Comparison of ENCODE assay signal across 23 cellular contexts in genomic region chr6:75711173-75711572, GRCh38. TPM values are rescaled to one million over a fixed set of nuclear protein-coding genes. Genes with fewer than 3 reads are reported as not detected.
DNase-seq lines count a peak whose midpoint lies in the region; ATAC-seq, FAIRE-seq and TF ChIP-seq lines count a peak whose summit lies in the region.
"Had no signal": no experiment of that assay in that cellular context is flagged by ENCODE, and none has a peak within 500 bp of the region (broad histone marks: within the 10 kb centered on the region; RNA-seq: fewer than 3 reads in every experiment).

No MANE protein-coding gene starts in this region.

- H3K4me3 Mint-ChIP-seq in activated CD4-positive, alpha-beta T cell treated with anti-CD3 and anti-CD28 coated beads, Interleukin-2, amount 10 ng/mL, durations not matched to agents 24 days and 14 days, result no peak overlapping the region
- H3K4me3 Mint-ChIP-seq: CD14-positive monocyte; CD4-positive, alpha-beta T cell; HFFc6 had no signal

- H3K9me3 Mint-ChIP-seq in activated CD4-positive, alpha-beta T cell treated with anti-CD3 and anti-CD28 coated beads, Interleukin-2, amount 10 ng/mL, durations not matched to agents 24 days and 14 days, result no peaks in the 10 kb centered on the region
- H3K9me3 Mint-ChIP-seq: CD14-positive monocyte; CD4-positive, alpha-beta T cell; HFFc6 had no signal

- H3K27ac ChIP-seq in pancreas (no peak overlapping the region), coronary artery (no peak overlapping the region)
- H3K27ac ChIP-seq: 22Rv1; BLaER1 treated with 17β-estradiol and CSF1 and Interleukin-3, amounts not matched to agents 10 nM and 100 nM had no signal

- H3K27ac Mint-ChIP-seq in activated CD4-positive, alpha-beta T cell treated with anti-CD3 and anti-CD28 coated beads, Interleukin-2, amount 10 ng/mL, durations not matched to agents 24 days and 14 days, result no peak overlapping the region
- H3K27ac Mint-ChIP-seq: CD14-positive monocyte; CD4-positive, alpha-beta T cell; HFFc6 had no signal

- intact Hi-C loops in activated CD4-positive, alpha-beta T cell treated with anti-CD3 and anti-CD28 coated beads, Interleukin-2, amount 10 ng/mL, durations not matched to agents 24 days and 14 days (cut with micrococcal nuclease), result no loop called here
- intact Hi-C loops in pancreas (cut with DNase I), result no loop called here

- H3K4me3 ChIP-seq in pancreas (no peak overlapping the region), coronary artery (no peak overlapping the region)
- H3K4me3 ChIP-seq: BLaER1 treated with 17β-estradiol and CSF1 and Interleukin-3, amounts not matched to agents 10 nM and 100 nM; HAP-1 had no signal

- H3K27me3 ChIP-seq in pancreas, result no peaks in the 10 kb centered on the region
- H3K27me3 ChIP-seq: BE2C; BLaER1 treated with 17β-estradiol and CSF1 and Interleukin-3, amounts not matched to agents 10 nM and 100 nM had no signal

- ATAC-seq in pancreas, result no peak

- H3K36me3 ChIP-seq in pancreas, result peaks cover 0 to 40% (median 16%) of the 10 kb centered on the region in 3 donors

- 99 to 100% methylated on average over 2 of the region's 2 CpGs for WGBS in pancreas, 2 donors

- no peaks in the 10 kb centered on the region for H3K4me1 ChIP-seq in pancreas
- H3K4me1 ChIP-seq: BE2C; BLaER1 treated with 17β-estradiol and CSF1 and Interleukin-3, amounts not matched to agents 10 nM and 100 nM; HAP-1 had no signal

- no peak for TF ChIP-seq CTCF in pancreas (IDR thresholded peaks at IDR 0.05)
- no peak for TF ChIP-seq CTCF in coronary artery (IDR thresholded peaks at IDR 0.05)

- FAIRE-seq in pancreas (lab: Jason Lieb, UNC), result peak; percentile 13
- FAIRE-seq: GM12891, H54 had no signal

- H3K27me3 Mint-ChIP-seq in activated CD4-positive, alpha-beta T cell treated with anti-CD3 and anti-CD28 coated beads, Interleukin-2, amount 10 ng/mL, durations not matched to agents 24 days and 14 days, result no peaks in the 10 kb centered on the region
- H3K27me3 Mint-ChIP-seq: CD4-positive, alpha-beta T cell had no signal

- peak; percentile 4 for DNase-seq in activated CD4-positive, alpha-beta T cell treated with anti-CD3 and anti-CD28 coated beads, Interleukin-2, amount 10 ng/mL, durations not matched to agents 24 days and 14 days
- no peak for DNase-seq in activated CD4-positive, alpha-beta T cell treated with anti-CD3 and anti-CD28 coated beads for 48 hours
- DNase-seq in iris pigment epithelial cell (ENCODE audit: low read depth) (peak; percentile 11), pancreas (no peak), AG08395 (ENCODE audit: low spot score) (no peak), NCI-H2107 treated with DMSO at 0.1 percent for 48 hours (lab: John Stamatoyannopoulos, UW; ENCODE audit: unreplicated experiment) (no peak), coronary artery (ENCODE audit: low spot score) (no peak)
- DNase-seq: AML-193; BE2C; Calu3; CD4-positive, alpha-beta T cell; COR-L47; DMS53; DMS79 treated with DMSO at 0.1 percent for 48 hours; GF-D8; GOT3; HFFc6 had no signal

- H3K9me3 ChIP-seq in pancreas, result no peaks in the 10 kb centered on the region
- H3K9me3 ChIP-seq: BE2C; BLaER1 treated with 17β-estradiol and CSF1 and Interleukin-3, amounts not matched to agents 10 nM and 100 nM; HAP-1 had no signal

- H3K4me1 Mint-ChIP-seq in activated CD4-positive, alpha-beta T cell treated with anti-CD3 and anti-CD28 coated beads, Interleukin-2, amount 10 ng/mL, durations not matched to agents 24 days and 14 days, result peaks cover 5% of the 10 kb centered on the region
- H3K4me1 Mint-ChIP-seq: CD14-positive monocyte had no signal

- peaks cover 47% of the 10 kb centered on the region for H3K36me3 Mint-ChIP-seq in activated CD4-positive, alpha-beta T cell treated with anti-CD3 and anti-CD28 coated beads, Interleukin-2, amount 10 ng/mL, durations not matched to agents 24 days and 14 days (ENCODE audit: low read depth)

RNA-seq across cellular contexts. Expression of gene MYO6, which starts 37.9 kb away (rescaled TPM):
- 0.14 and 0.23 TPM in 2 replicates for total RNA-seq in activated CD4-positive, alpha-beta T cell treated with anti-CD3 and anti-CD28 coated beads, Interleukin-2, amount 10 ng/mL, durations not matched to agents 24 days and 14 days
- total RNA-seq in pancreas, result 10 to 100 TPM; 16.4 to 47.6 (median 19.7) TPM
- 10 to 100 TPM; 18.3 to 19.6 TPM for polyA plus RNA-seq in pancreas
- polyA plus RNA-seq: CD14-positive monocyte had no signal

Comparison
In these comparisons a context has a peak if more than half of its experiments do, and no peak if none do; other contexts are left out.
1. DNase-seq: peak in activated CD4-positive, alpha-beta T cell treated with anti-CD3 and anti-CD28 coated beads, Interleukin-2, amount 10 ng/mL, durations not matched to agents 24 days and 14 days (single experiment) and iris pigment epithelial cell (single experiment); none in activated CD4-positive, alpha-beta T cell treated with anti-CD3 and anti-CD28 coated beads for 48 hours (single experiment), pancreas (0 of 6), AG08395 (single experiment), NCI-H2107 treated with DMSO at 0.1 percent for 48 hours (single experiment) and coronary artery (single experiment).
2. RNA of gene MYO6, which starts 37.9 kb away (total RNA-seq): 16.4 to 47.6 TPM in pancreas; 0.14 to 0.23 TPM in activated CD4-positive, alpha-beta T cell treated with anti-CD3 and anti-CD28 coated beads, Interleukin-2, amount 10 ng/mL, durations not matched to agents 24 days and 14 days; every median in the first group is over 10 times any median in the second.